ENCODE assay signal across 9 cellular contexts in the genomic region with DNA sequence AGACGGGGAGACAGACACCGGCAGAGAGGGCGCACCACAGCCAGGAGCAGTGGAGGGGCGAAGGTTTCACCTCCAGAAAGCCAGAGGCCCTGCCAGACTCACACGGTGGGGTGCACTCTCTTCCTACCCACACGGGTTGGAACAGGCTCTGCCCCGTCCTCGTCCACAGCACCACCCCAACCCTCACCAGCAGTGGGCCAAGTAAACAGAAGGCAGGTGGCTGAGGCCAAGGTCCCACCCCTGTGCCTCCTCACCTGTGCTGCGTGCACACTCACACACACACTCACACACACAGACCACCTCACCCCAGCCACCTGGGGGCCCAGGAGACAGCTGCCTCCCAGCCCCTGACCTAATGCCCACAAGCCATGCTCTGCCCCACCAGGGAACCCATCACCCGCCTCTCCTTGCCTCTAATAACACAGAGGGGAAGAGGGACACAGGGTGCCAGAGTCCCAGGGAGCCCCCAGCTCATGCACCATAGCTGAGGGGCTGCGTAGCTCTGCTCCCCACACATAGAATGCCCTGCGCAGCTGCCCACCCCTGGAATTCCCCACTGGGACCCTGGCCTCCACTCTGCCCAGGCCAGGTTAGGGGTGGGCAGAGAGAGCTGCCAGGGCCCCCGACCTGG. TPM values are rescaled to one million over a fixed set of nuclear protein-coding genes. Genes with fewer than 3 reads are reported as not detected.
DNase-seq lines count a peak whose midpoint lies in the region; ATAC-seq, FAIRE-seq and TF ChIP-seq lines count a peak whose summit lies in the region.
"Had no signal": no experiment of that assay in that cellular context is flagged by ENCODE, and none has a peak within 500 bp of the region (broad histone marks: within the 10 kb centered on the region; RNA-seq: fewer than 3 reads in every experiment).

No MANE protein-coding gene starts in this region.

- H3K4me1 ChIP-seq in K562 (replicated peaks in 1 of 2; ENCODE audit: control insufficient read depth in 2 of 2, insufficient read depth in 2 of 2, low read length in 2 of 2) (peaks cover 56 to 69% of the 10 kb centered on the region in 2 experiments), hepatocyte (ENCODE audit: insufficient read depth) (peaks cover 75% of the 10 kb centered on the region)

- H3K4me3 ChIP-seq in GM12875 (ENCODE audit: low read depth, low read length) (peak overlapping the region; percentile 26), K562 (no peak overlapping the region), hepatocyte (no peak overlapping the region), skin epidermis (peak overlapping the region in 3 of 7 experiments; percentile 0 to 24 (median 5))

- no peak for FAIRE-seq in K562 (lab: Jason Lieb, UNC)

- H3K9ac ChIP-seq in K562 (ENCODE audit: insufficient read depth in 1 of 2, low read depth in 2 of 2, low read length in 2 of 2) = peak overlapping the region; percentile 44 to 81; a peak in 3 of 4 replicates

- TF ChIP-seq EP300 in K562 (IDR thresholded peaks at IDR 0.05; ENCODE audit: low read length) = no peak

- TF ChIP-seq POLR2A in K562 (conservative IDR thresholded peaks at IDR 0.05) = no peak

- H3K36me3 ChIP-seq in K562 (ENCODE audit: control insufficient read depth, insufficient read depth, low read length) = peaks cover 3% of the 10 kb centered on the region; the same call in 1 of the 3 replicates
- H3K36me3 ChIP-seq in hepatocyte (replicated peaks; ENCODE audit: insufficient read depth, low read depth) = no peaks in the 10 kb centered on the region

- no peak for DNase-seq in K562 (ENCODE audit: extremely low read depth in 1 of 4, low spot score in 3 of 4)
- no peak for DNase-seq in hepatocyte (ENCODE audit: low spot score)
- no peak for DNase-seq in NCI-H1048 (lab: John Stamatoyannopoulos, UW)
- no peak for DNase-seq in GM03348 (ENCODE audit: low spot score)
- no peak for DNase-seq in activated CD8-positive, alpha-beta memory T cell treated with anti-CD3 and anti-CD28 coated beads, Interleukin-2, amount 50 U/mL, for 4 hours
- DNase-seq: effector CD8-positive, alpha-beta T cell had no signal

- H2AFZ ChIP-seq in K562 (ENCODE audit: low read depth, low read length) (no peak overlapping the region), hepatocyte (no peak overlapping the region)

- no TSS peak for BruUV-seq in K562 (replicated peaks; lab: Mats Ljungman, UMichigan)

- intact Hi-C loops in K562 (cut with micrococcal nuclease) = no loop called here

- TF ChIP-seq RAD21 in K562 (CRISPR knock-in tag; conservative IDR thresholded peaks at IDR 0.05 in 1 of 2, IDR thresholded peaks at IDR 0.05 in 1 of 2) = no peak

- H4K20me1 ChIP-seq in K562 (replicated peaks; ENCODE audit: control insufficient read depth, insufficient read depth, low read length) (peaks cover 16% of the 10 kb centered on the region), hepatocyte (ENCODE audit: insufficient read depth, poor library complexity, severe bottlenecking) (peaks cover 29% of the 10 kb centered on the region)

- CTCF ChIA-PET in K562 (lab: Yijun Ruan, JAX; ENCODE audit: low intra/inter-chr PET ratio) = no interaction called here

- no peaks in the 10 kb centered on the region for H3K9me2 ChIP-seq in hepatocyte (replicated peaks; ENCODE audit: insufficient read depth)

- H3K4me2 ChIP-seq in K562 (ENCODE audit: insufficient read depth, low read length) (peak overlapping the region; percentile 62; the same call in 1 of the 2 replicates), hepatocyte (peak overlapping the region; percentile 92)

- H3K9me3 ChIP-seq in K562 (replicated peaks; ENCODE audit: control insufficient read depth, insufficient read depth, low read depth, low read length) (no peaks in the 10 kb centered on the region), hepatocyte (ENCODE audit: low read depth) (no peaks in the 10 kb centered on the region)

- ATAC-seq in K562 = no peak
- no peak for ATAC-seq in HG02588 (IDR thresholded peaks at IDR 0.05; ENCODE audit: unreplicated experiment)

- peak overlapping the region; percentile 49; the same call in 1 of the 3 replicates for H3K27ac ChIP-seq in K562 (ENCODE audit: extremely low read depth, low read depth, low read length)
- peak overlapping the region; percentile 100 for H3K27ac ChIP-seq in hepatocyte
- H3K27ac ChIP-seq in skin epidermis = peak overlapping the region; percentile 3 to 97 (median 78)

- H3K9me1 ChIP-seq in K562 (ENCODE audit: control insufficient read depth, insufficient read depth, low read length) = peaks cover 2% of the 10 kb centered on the region

- TF ChIP-seq CTCF in GM12875 (IDR thresholded peaks at IDR 0.05; ENCODE audit: borderline replicate concordance, insufficient read depth, low read depth, low read length) (no peak), K562 (IDR thresholded peaks at IDR 0.05 in 2 of 3, conservative IDR thresholded peaks at IDR 0.05 in 1 of 3; ENCODE audit: insufficient read depth in 2 of 3, low read depth in 1 of 3, low read length in 3 of 3) (no peak), hepatocyte (IDR thresholded peaks at IDR 0.05; ENCODE audit: poor library complexity) (no peak)

- H3K79me2 ChIP-seq in K562 (ENCODE audit: control insufficient read depth, insufficient read depth, low read length) (peaks cover 72% of the 10 kb centered on the region), hepatocyte (peaks cover 85% of the 10 kb centered on the region)

- POLR2A ChIA-PET in K562 (lab: Yijun Ruan, JAX) = interaction anchor here (0.7 to 2.2 kb wide), 2 partner anchors 9 to 31 kb away, joined by 3 to 13 read pairs; a partner anchor contains a TSS

- H3K27me3 ChIP-seq in K562 (ENCODE audit: control insufficient read depth in 2 of 2, insufficient read depth in 2 of 2, low read length in 2 of 2) (no peaks in the 10 kb centered on the region; a peak in 1 of 5 replicates), hepatocyte (no peaks in the 10 kb centered on the region)

- WGBS in K562 (ENCODE audit: insufficient coverage, low coverage, missing lambda C conversion rate) = 59% methylated on average over 10 of the region's 13 CpGs
- 74% methylated on average over 13 of the region's 13 CpGs for WGBS in hepatocyte (ENCODE audit: low lambda C conversion rate, missing lambda C conversion rate)

- in situ Hi-C loops in K562 (cut with MboI) = no loop called here

RNA-seq across cellular contexts. Expression of a gene that starts 3.1 kb away (rescaled TPM):
- total RNA-seq in K562 (2011; cell fraction: chromatin; rRNA removed; ENCODE audit: low replicate concordance) = 13.9 and 37.9 TPM in 2 replicates
- 38.5 and 38.7 TPM in 2 replicates for total RNA-seq in K562 (2011; cell fraction: nucleolus; rRNA removed)
- 25.3 and 37.0 TPM in 2 replicates for total RNA-seq in K562 (2011; cell fraction: nucleoplasm; rRNA removed)
- total RNA-seq in K562 (2014; rRNA removed) (28.7 and 43.2 TPM in 2 replicates), K562 (2014; rRNA removed; fragmentation: Illumina TruSeq; extraction: Trizol) (10.9 and 13.5 TPM in 2 replicates), K562 (2015; rRNA removed; fragmentation: Illumina TruSeq; extraction: Trizol) (20.0 and 21.0 TPM in 2 replicates), K562 (2021) (66.7 and 66.8 TPM in 2 replicates), hepatocyte (119 and 136 TPM in 2 replicates)
- polyA plus RNA-seq in K562 (2011; rRNA removed) (23.4 and 60.3 TPM in 2 replicates), K562 (2014; fragmentation: Illumina TruSeq; extraction: Trizol) (59.2 and 83.9 TPM in 2 replicates), K562 (2014; fragmentation: Nextera tagmentation; extraction: Ambion mirVana) (1 to 10 TPM; 1.4 to 3.9 TPM), K562 (2014; rRNA removed) (37.6 and 45.0 TPM in 2 replicates), hepatocyte (407 and 438 TPM in 2 replicates)
- 41.8 and 76.5 TPM in 2 replicates for polyA plus RNA-seq in K562 (2011; cell fraction: cytosol; rRNA removed)
- 21.3 and 28.1 TPM in 2 replicates for polyA plus RNA-seq in K562 (2011; cell fraction: nucleus; rRNA removed)
- 46.5 and 68.5 TPM in 2 replicates for polyA plus RNA-seq in K562 (2012)
- 21.7 and 21.8 TPM in 2 replicates for polyA minus RNA-seq in K562 (2011; rRNA and poly(A)+ RNA removed)
- 30.6 and 64.6 TPM in 2 replicates for polyA minus RNA-seq in K562 (2011; cell fraction: cytosol; rRNA and poly(A)+ RNA removed)
- polyA minus RNA-seq in K562 (2011; cell fraction: nucleus; rRNA and poly(A)+ RNA removed) = 7.7 and 11.7 TPM in 2 replicates

RNA-seq across cellular contexts. Expression of a gene that starts 5.7 kb away (rescaled TPM):
- total RNA-seq in K562 (2011; cell fraction: chromatin; rRNA removed; ENCODE audit: low replicate concordance) = 8.4 and 14.5 TPM in 2 replicates
- total RNA-seq in K562 (2011; cell fraction: nucleolus; rRNA removed) = 6.3 and 6.8 TPM in 2 replicates
- 8.3 and 17.9 TPM in 2 replicates for total RNA-seq in K562 (2011; cell fraction: nucleoplasm; rRNA removed)
- total RNA-seq in K562 (2014; rRNA removed) (not detected in 2 replicates), K562 (2014; rRNA removed; fragmentation: Illumina TruSeq; extraction: Trizol) (0.25 and 0.41 TPM in 2 replicates), K562 (2015; rRNA removed; fragmentation: Illumina TruSeq; extraction: Trizol) (0.25 and 0.38 TPM in 2 replicates), K562 (2021) (0.31 and 0.35 TPM in 2 replicates), hepatocyte (0.33 TPM in 1 of 2 replicates, not detected in the other)
- polyA plus RNA-seq in K562 (2011; rRNA removed) (0.17 TPM in 1 of 2 replicates, not detected in the other), K562 (2014; fragmentation: Illumina TruSeq; extraction: Trizol) (not detected in 2 replicates), K562 (2014; fragmentation: Nextera tagmentation; extraction: Ambion mirVana) (under 1 TPM; 0.13 to 0.34 TPM), K562 (2014; rRNA removed) (0.09 TPM in 1 of 2 replicates, not detected in the other), hepatocyte (0.60 TPM in 1 of 2 replicates, not detected in the other)
- polyA plus RNA-seq in K562 (2011; cell fraction: cytosol; rRNA removed) = 0.12 TPM in 1 of 2 replicates, not detected in the other
- polyA plus RNA-seq in K562 (2011; cell fraction: nucleus; rRNA removed) = 0.36 and 0.37 TPM in 2 replicates
- polyA plus RNA-seq in K562 (2012) = not detected in 2 replicates
- polyA minus RNA-seq in K562 (2011; rRNA and poly(A)+ RNA removed) = 0.74 and 1.0 TPM in 2 replicates
- not detected in 2 replicates for polyA minus RNA-seq in K562 (2011; cell fraction: cytosol; rRNA and poly(A)+ RNA removed)
- 0.44 and 0.67 TPM in 2 replicates for polyA minus RNA-seq in K562 (2011; cell fraction: nucleus; rRNA and poly(A)+ RNA removed)

RNA-seq across cellular contexts. Expression of a gene that starts 31.4 kb away (rescaled TPM):
- 48.1 and 83.3 TPM in 2 replicates for total RNA-seq in K562 (2011; cell fraction: chromatin; rRNA removed; ENCODE audit: low replicate concordance)
- 38.3 and 41.5 TPM in 2 replicates for total RNA-seq in K562 (2011; cell fraction: nucleolus; rRNA removed)
- 41.4 and 45.6 TPM in 2 replicates for total RNA-seq in K562 (2011; cell fraction: nucleoplasm; rRNA removed)
- 24.9 and 39.1 TPM in 2 replicates for total RNA-seq in K562 (2014; rRNA removed)
- 23.5 and 24.1 TPM in 2 replicates for total RNA-seq in K562 (2014; rRNA removed; fragmentation: Illumina TruSeq; extraction: Trizol)
- 25.5 and 26.3 TPM in 2 replicates for total RNA-seq in K562 (2015; rRNA removed; fragmentation: Illumina TruSeq; extraction: Trizol)
- total RNA-seq in K562 (2021) = 47.3 and 53.6 TPM in 2 replicates
- polyA plus RNA-seq in K562 (2011; rRNA removed) = 44.4 and 53.8 TPM in 2 replicates
- polyA plus RNA-seq in K562 (2011; cell fraction: cytosol; rRNA removed) = 32.6 and 35.2 TPM in 2 replicates
- polyA plus RNA-seq in K562 (2011; cell fraction: nucleus; rRNA removed) = 57.4 and 60.2 TPM in 2 replicates
- 44.3 and 46.7 TPM in 2 replicates for polyA plus RNA-seq in K562 (2012)
- polyA plus RNA-seq in K562 (2014; fragmentation: Illumina TruSeq; extraction: Trizol) = 47.7 and 53.0 TPM in 2 replicates
- 10 to 100 TPM; 14.3 to 22.3 TPM for polyA plus RNA-seq in K562 (2014; fragmentation: Nextera tagmentation; extraction: Ambion mirVana)
- 39.8 and 45.4 TPM in 2 replicates for polyA plus RNA-seq in K562 (2014; rRNA removed)
- 28.0 and 31.6 TPM in 2 replicates for polyA minus RNA-seq in K562 (2011; rRNA and poly(A)+ RNA removed)
- 18.9 and 27.0 TPM in 2 replicates for polyA minus RNA-seq in K562 (2011; cell fraction: cytosol; rRNA and poly(A)+ RNA removed)
- polyA minus RNA-seq in K562 (2011; cell fraction: nucleus; rRNA and poly(A)+ RNA removed) = 13.5 and 18.8 TPM in 2 replicates
- 31.4 and 39.2 TPM in 2 replicates for total RNA-seq in hepatocyte
- 39.4 and 40.3 TPM in 2 replicates for polyA plus RNA-seq in hepatocyte

Comparison
In these comparisons a context has a peak if more than half of its experiments do, and no peak if none do; other contexts are left out.
1. H3K27ac ChIP-seq: peak in every context shown above with its lines; median percentile 100 in hepatocyte; 78 in skin epidermis; 49 in K562.